8 cellular contexts compared by ENCODE assay signal in the genomic region with DNA sequence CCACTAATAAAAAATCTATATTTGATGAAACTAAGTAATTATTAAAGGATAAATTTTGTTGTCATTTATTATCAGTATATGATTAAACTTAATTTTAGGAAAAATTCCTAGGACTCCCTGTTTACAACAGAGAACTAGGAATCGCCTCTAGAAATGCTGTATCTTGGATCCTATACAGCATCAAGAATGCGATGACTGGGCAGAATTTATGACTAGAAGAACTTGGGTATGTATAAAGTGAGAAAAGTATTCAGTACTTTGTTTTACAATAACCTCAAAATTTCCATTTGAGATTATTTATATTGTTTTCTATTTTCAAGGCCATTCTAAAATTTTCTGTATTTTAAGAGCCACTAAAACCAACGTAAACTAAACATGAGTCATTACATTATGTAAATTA.
"Had no signal": no experiment of that assay in that cellular context is flagged by ENCODE, and none has a peak within 500 bp of the region (broad histone marks: within the 10 kb centered on the region; RNA-seq: fewer than 3 reads in every experiment).

No MANE protein-coding gene starts in this region.

- H3K4me1 ChIP-seq: HAP-1 had no signal

- H2AFZ ChIP-seq: GM23338 had no signal

- H3K4me3 ChIP-seq: GM23338, HAP-1, K562 had no signal

- FAIRE-seq: HTR-8/SVneo, K562 had no signal

- ATAC-seq: HCT116, K562 had no signal

- H3K9me3 ChIP-seq: HAP-1 had no signal

- H3K36me3 ChIP-seq: HAP-1 had no signal

- H3K4me2 ChIP-seq: GM23338 had no signal

- DNase-seq: H7, HFFc6, KG1 had no signal
